ENCODE assay signal across 8 cellular contexts in genomic region chr10:116787893-116788665, GRCh38. TPM values are rescaled to one million over a fixed set of nuclear protein-coding genes. Genes with fewer than 3 reads are reported as not detected.
DNase-seq lines count a peak whose midpoint lies in the region; ATAC-seq and TF ChIP-seq lines count a peak whose summit lies in the region.

No MANE protein-coding gene starts in this region.

- in situ Hi-C loops in Caki2 (cut with HindIII; ENCODE audit: low pct_unique_long_range_greater_than_20kb, low sequenced_read_pairs), result no loop called here

- DNase-seq in Caki2 (ENCODE audit: low read depth) (peak; percentile 65), HuH-7 (ENCODE audit: low spot score) (peak; percentile 66), SJSA1 (ENCODE audit: low read depth in 1 of 2, low spot score in 2 of 2) (peak; percentile 50 to 77), globus pallidus (ENCODE audit: low spot score) (peak; percentile 56), osteocyte (ENCODE audit: extremely low spot score, unreplicated experiment) (peak; percentile 91), thoracic aorta (ENCODE audit: low spot score) (peak; percentile 47)
- DNase-seq in activated gamma-delta T cell treated with anti-CD3 and anti-CD28 coated beads, Interleukin-2, amount 50 U/mL, for 16 hours (ENCODE audit: low read depth), result peak; percentile 63

- peak overlapping the region; percentile 60 for H3K4me3 Mint-ChIP-seq in osteocyte (ENCODE audit: unreplicated experiment)

- no peaks in the 10 kb centered on the region for H3K9me3 ChIP-seq in SJSA1 (replicated peaks)
- no peaks in the 10 kb centered on the region for H3K9me3 ChIP-seq in thoracic aorta

- H3K36me3 ChIP-seq in SJSA1, result no peaks in the 10 kb centered on the region
- H3K36me3 ChIP-seq in thoracic aorta, result no peaks in the 10 kb centered on the region

- H3K27ac Mint-ChIP-seq in osteocyte (ENCODE audit: unreplicated experiment), result no peak overlapping the region

- H3K36me3 Mint-ChIP-seq in osteocyte (ENCODE audit: unreplicated experiment), result no peaks in the 10 kb centered on the region

- no peak overlapping the region for H3K4me3 ChIP-seq in SJSA1
- peak overlapping the region; percentile 63 for H3K4me3 ChIP-seq in thoracic aorta

- ATAC-seq in GM21390 (IDR thresholded peaks at IDR 0.05; ENCODE audit: unreplicated experiment) (peak; percentile 90), thoracic aorta (ENCODE audit: insufficient number of reproducible peaks, low FRiP score, low read depth) (no peak)

- peaks cover 2% of the 10 kb centered on the region for H3K4me1 Mint-ChIP-seq in osteocyte (ENCODE audit: unreplicated experiment)

- no peaks in the 10 kb centered on the region for H3K9me3 Mint-ChIP-seq in osteocyte (ENCODE audit: unreplicated experiment)

- TF ChIP-seq CTCF in osteocyte (IDR thresholded peaks at IDR 0.05) (peak; percentile 100), thoracic aorta (IDR thresholded peaks at IDR 0.05) (peak; percentile 99)

- H3K27me3 ChIP-seq in SJSA1 (replicated peaks) (no peaks in the 10 kb centered on the region), thoracic aorta (replicated peaks; ENCODE audit: insufficient read depth) (no peaks in the 10 kb centered on the region)

- H3K27ac ChIP-seq in SJSA1 (no peak overlapping the region), thoracic aorta (no peak overlapping the region)

- peaks cover 19% of the 10 kb centered on the region for H3K27me3 Mint-ChIP-seq in osteocyte (ENCODE audit: unreplicated experiment)

- H3K4me1 ChIP-seq in SJSA1 (replicated peaks) (peaks cover 5% of the 10 kb centered on the region; the same call in 1 of the 2 replicates), thoracic aorta (ENCODE audit: control insufficient read depth in 1 of 2, low read depth in 2 of 2) (peaks cover 0 to 3% of the 10 kb centered on the region in 2 donors)

RNA-seq across cellular contexts. Expression of gene HSPA12A, which starts 45.7 kb away (rescaled TPM):
- total RNA-seq in Caki2 (2014; rRNA removed; shearing (Covaris generic); ENCODE audit: low replicate concordance), result 18.1 and 23.4 TPM in 2 replicates
- 5.2 and 9.0 TPM in 2 replicates for total RNA-seq in SJSA1 (2014; rRNA removed; shearing (Covaris generic))
- total RNA-seq in osteocyte, result 3.9 and 4.0 TPM in 2 replicates
- 10 to 100 TPM; 10.2 to 13.6 TPM for total RNA-seq in thoracic aorta
